In genomic region chr19:53520547-53521372, GRCh38 we compare ENCODE assay signal across 8 cellular contexts. TPM values are rescaled to one million over a fixed set of nuclear protein-coding genes. Genes with fewer than 3 reads are reported as not detected.
DNase-seq lines count a peak whose midpoint lies in the region; ATAC-seq and TF ChIP-seq lines count a peak whose summit lies in the region.

No MANE protein-coding gene starts in this region.

- peak; percentile 99 for ATAC-seq in GM19035 (IDR thresholded peaks at IDR 0.05; ENCODE audit: unreplicated experiment)
- ATAC-seq in HG03354 (IDR thresholded peaks at IDR 0.05; ENCODE audit: poor library complexity, severe bottlenecking, unreplicated experiment), result peak; percentile 98
- peak; percentile 97 for ATAC-seq in activated CD8-positive, alpha-beta T cell treated with anti-CD3 and anti-CD28 coated beads for 36 hours
- peak; percentile 98 to 99 for ATAC-seq in lower lobe of right lung

- peaks cover 50% of the 10 kb centered on the region for H3K36me3 Mint-ChIP-seq in activated CD8-positive, alpha-beta T cell treated with anti-CD3 and anti-CD28 coated beads for 36 hours (ENCODE audit: low read depth)

- TF ChIP-seq CTCF in activated CD8-positive, alpha-beta T cell treated with anti-CD3 and anti-CD28 coated beads for 36 hours (IDR thresholded peaks at IDR 0.05), result no peak
- TF ChIP-seq CTCF in lower lobe of right lung (IDR thresholded peaks at IDR 0.05), result no peak

- H3K27me3 Mint-ChIP-seq in activated CD8-positive, alpha-beta T cell treated with anti-CD3 and anti-CD28 coated beads for 36 hours, result no peaks in the 10 kb centered on the region

- CTCF ChIA-PET in activated CD8-positive, alpha-beta T cell treated with anti-CD3 and anti-CD28 coated beads for 36 hours (lab: Charles Lee), result interaction anchor here (1.1 to 1.4 kb wide), 3 partner anchors 16 to 326 kb away, joined by 3 read pairs; no protein-coding TSS in a partner anchor

- peak overlapping the region; percentile 38 for H3K27ac ChIP-seq in ectodermal cell (ENCODE audit: insufficient read depth, low read depth, low read length, poor library complexity, severe bottlenecking)
- H3K27ac ChIP-seq in lower lobe of right lung, result peak overlapping the region; percentile 88

- 1% methylated on average over 46 of the region's 46 CpGs for whole genome bisulfite sequencing in ectodermal cell, 2 experiments

- peaks cover 13% of the 10 kb centered on the region for H3K9me3 Mint-ChIP-seq in activated CD8-positive, alpha-beta T cell treated with anti-CD3 and anti-CD28 coated beads for 36 hours

- peaks cover 20% of the 10 kb centered on the region for H3K4me1 Mint-ChIP-seq in activated CD8-positive, alpha-beta T cell treated with anti-CD3 and anti-CD28 coated beads for 36 hours (ENCODE audit: low read depth)

- H3K4me3 Mint-ChIP-seq in activated CD8-positive, alpha-beta T cell treated with anti-CD3 and anti-CD28 coated beads for 36 hours, result peak overlapping the region; percentile 100

- H3K4me3 ChIP-seq in ectodermal cell (ENCODE audit: insufficient read depth, low read depth, low read length) (peak overlapping the region; percentile 78), lower lobe of right lung (peak overlapping the region; percentile 60)

- H3K4me1 ChIP-seq in ectodermal cell (ENCODE audit: control insufficient read depth, insufficient read depth, low read length) (no peaks in the 10 kb centered on the region), lower lobe of right lung (peaks cover 17% of the 10 kb centered on the region)

- H3K27ac Mint-ChIP-seq in activated CD8-positive, alpha-beta T cell treated with anti-CD3 and anti-CD28 coated beads for 36 hours, result peak overlapping the region; percentile 94

- H3K27me3 ChIP-seq in ectodermal cell (ENCODE audit: control insufficient read depth, insufficient read depth, low read length, poor library complexity, severe bottlenecking) (peaks cover 4% of the 10 kb centered on the region), lower lobe of right lung (ENCODE audit: low read depth) (no peaks in the 10 kb centered on the region)

- DNase-seq in AML-193 (lab: John Stamatoyannopoulos, UW), result peak; percentile 84 to 85
- peak; percentile 97 for DNase-seq in NCI-H524 treated with DMSO at 0.1 percent for 48 hours (lab: John Stamatoyannopoulos, UW)
- peak; percentile 94 for DNase-seq in activated CD8-positive, alpha-beta T cell treated with anti-CD3 and anti-CD28 coated beads for 36 hours
- DNase-seq in lower lobe of right lung, result peak; percentile 95
- peak; percentile 60 to 78 (median 75) for DNase-seq in stimulated activated CD4-positive, alpha-beta T cell treated with anti-CD3 and anti-CD28 coated beads, TNF-alpha, amount 100 ng/mL, for 1 hour (ENCODE audit: low read depth in 3 of 3, low spot score in 1 of 3)

- no peaks in the 10 kb centered on the region for H3K9me3 ChIP-seq in ectodermal cell (ENCODE audit: control insufficient read depth, low read length)
- H3K9me3 ChIP-seq in lower lobe of right lung, result peaks cover 5% of the 10 kb centered on the region

- intact Hi-C loops in activated CD8-positive, alpha-beta T cell treated with anti-CD3 and anti-CD28 coated beads for 36 hours (cut with micrococcal nuclease), result no loop called here
- intact Hi-C loops in lower lobe of right lung (cut with DNase I), result no loop called here

- H3K36me3 ChIP-seq in ectodermal cell (ENCODE audit: control insufficient read depth, insufficient read depth, low read length) (peaks cover 3% of the 10 kb centered on the region), lower lobe of right lung (no peaks in the 10 kb centered on the region)

- POLR2A ChIA-PET in activated CD8-positive, alpha-beta T cell treated with anti-CD3 and anti-CD28 coated beads for 36 hours (lab: Charles Lee), result interaction anchor here (0.6 to 2.2 kb wide), 6 partner anchors 17 to 126 kb away, joined by 3 to 13 read pairs (median 3); partner anchors contain the start of gene ZNF331

RNA-seq across cellular contexts. Expression of gene ZNF331, which starts 17.2 kb away (rescaled TPM):
- 10 to 100 TPM; 34.8 to 36.4 TPM for total RNA-seq in activated CD8-positive, alpha-beta T cell treated with anti-CD3 and anti-CD28 coated beads for 36 hours
- polyA plus RNA-seq in ectodermal cell (2013, experiment 1 of 4), result 38.3 TPM
- 39.4 TPM for polyA plus RNA-seq in ectodermal cell (2013, experiment 2 of 4)
- polyA plus RNA-seq in ectodermal cell (2013, experiment 3 of 4), result 33.4 TPM
- polyA plus RNA-seq in ectodermal cell (2013, experiment 4 of 4), result 35.5 TPM
- total RNA-seq in lower lobe of right lung, result 36.6 TPM

RNA-seq across cellular contexts. Expression of gene ZNF813, which starts 53.2 kb away (rescaled TPM):
- 1 to 10 TPM; 6.0 to 7.8 TPM for total RNA-seq in activated CD8-positive, alpha-beta T cell treated with anti-CD3 and anti-CD28 coated beads for 36 hours
- 15.5 TPM for polyA plus RNA-seq in ectodermal cell (2013, experiment 1 of 4)
- polyA plus RNA-seq in ectodermal cell (2013, experiment 2 of 4), result 19.9 TPM
- polyA plus RNA-seq in ectodermal cell (2013, experiment 3 of 4), result 17.2 TPM
- polyA plus RNA-seq in ectodermal cell (2013, experiment 4 of 4), result 15.8 TPM
- 5.3 TPM for total RNA-seq in lower lobe of right lung

Comparison
In these comparisons a context has a peak if more than half of its experiments do, and no peak if none do; other contexts are left out.
1. Peak in every context shown above with its lines: DNase-seq, ATAC-seq, H3K4me3 ChIP-seq and H3K27ac ChIP-seq.